In the genomic region with DNA sequence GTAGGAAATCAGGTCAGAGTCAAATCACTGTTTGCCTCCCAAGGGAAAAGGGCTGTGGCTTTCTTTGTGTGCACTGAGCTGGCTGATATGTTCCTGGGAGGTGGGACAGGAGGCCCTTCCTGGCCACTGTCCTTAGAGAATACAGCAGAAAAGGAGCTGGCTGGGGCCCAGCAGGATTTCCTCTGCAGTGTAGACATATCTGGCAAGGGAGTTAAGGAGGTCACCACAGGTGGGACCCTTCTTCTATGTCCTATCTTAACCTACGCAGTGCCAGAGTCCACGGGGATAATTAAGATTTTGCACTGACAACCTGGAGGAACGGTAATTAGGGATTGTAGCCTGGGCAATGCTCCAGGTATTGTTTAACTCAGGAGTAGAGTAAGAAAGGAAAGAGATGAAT, we compare ENCODE assay signal across 8 cellular contexts.
"Had no signal": no experiment of that assay in that cellular context is flagged by ENCODE, and none has a peak within 500 bp of the region (broad histone marks: within the 10 kb centered on the region; RNA-seq: fewer than 3 reads in every experiment).

No MANE protein-coding gene starts in this region.

- H3K4me1 ChIP-seq: uterus had no signal

- H3K36me3 Mint-ChIP-seq: natural killer cell had no signal

- H3K4me3 ChIP-seq: thyroid gland, uterus had no signal

- H3K9me3 ChIP-seq: thyroid gland, uterus had no signal

- H3K4me3 Mint-ChIP-seq: activated CD4-positive, alpha-beta T cell treated with anti-CD3 and anti-CD28 coated beads, Interleukin-2, amount 10 ng/mL, durations not matched to agents 24 days and 14 days; activated naive CD4-positive, alpha-beta T cell treated with anti-CD3 and anti-CD28 coated beads for 36 hours; natural killer cell had no signal

- H3K9me3 Mint-ChIP-seq: activated CD4-positive, alpha-beta T cell treated with anti-CD3 and anti-CD28 coated beads, Interleukin-2, amount 10 ng/mL, durations not matched to agents 24 days and 14 days; activated naive CD4-positive, alpha-beta T cell treated with anti-CD3 and anti-CD28 coated beads for 36 hours; natural killer cell had no signal

- H3K27ac Mint-ChIP-seq: activated CD4-positive, alpha-beta T cell treated with anti-CD3 and anti-CD28 coated beads, Interleukin-2, amount 10 ng/mL, durations not matched to agents 24 days and 14 days; activated naive CD4-positive, alpha-beta T cell treated with anti-CD3 and anti-CD28 coated beads for 36 hours; natural killer cell had no signal

- H3K36me3 ChIP-seq: thyroid gland, uterus had no signal

- H3K27me3 ChIP-seq: thyroid gland, uterus had no signal

- DNase-seq: activated CD4-positive, alpha-beta T cell treated with anti-CD3 and anti-CD28 coated beads, Interleukin-2, amount 10 ng/mL, durations not matched to agents 24 days and 14 days; activated naive CD4-positive, alpha-beta T cell treated with anti-CD3 and anti-CD28 coated beads for 36 hours; effector CD8-positive, alpha-beta T cell; natural killer cell; T1000; thyroid gland; uterus; WERI-Rb-1 had no signal

- H3K4me1 Mint-ChIP-seq: activated CD4-positive, alpha-beta T cell treated with anti-CD3 and anti-CD28 coated beads, Interleukin-2, amount 10 ng/mL, durations not matched to agents 24 days and 14 days; natural killer cell had no signal

- H3K27ac ChIP-seq: thyroid gland, uterus, WERI-Rb-1 had no signal

- ATAC-seq: natural killer cell had no signal
